Comparison of ENCODE assay signal across 8 cellular contexts in the genomic region with DNA sequence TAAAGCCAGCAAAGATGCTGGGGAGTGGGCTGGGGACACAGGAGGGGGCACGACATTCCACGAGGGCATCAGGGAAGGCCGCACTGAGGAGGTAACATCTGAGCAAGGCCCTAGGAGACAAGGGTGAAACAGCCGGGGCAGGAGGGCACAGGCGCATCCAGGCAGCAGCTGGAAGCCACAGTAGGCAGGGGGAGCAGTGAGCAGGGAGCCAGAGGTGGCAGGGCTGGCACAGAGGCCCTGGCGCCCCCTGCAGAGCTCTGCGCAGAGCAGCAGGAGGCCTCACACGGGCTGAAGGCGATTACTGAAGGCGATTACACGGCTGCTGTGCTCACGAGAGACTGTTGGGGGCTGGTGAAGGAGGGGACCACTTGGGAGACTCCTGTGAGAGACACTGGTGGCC. TPM values are rescaled to one million over a fixed set of nuclear protein-coding genes. Genes with fewer than 3 reads are reported as not detected.
A peak's percentile ranks its signal among the peaks of the same experiment; 100 is the strongest.
DNase-seq lines count a peak whose midpoint lies in the region; ATAC-seq and TF ChIP-seq lines count a peak whose summit lies in the region.

No MANE protein-coding gene starts in this region.

- TF ChIP-seq CTCF in A673 (conservative IDR thresholded peaks at IDR 0.05; ENCODE audit: low read depth, low read length) (no peak; the same call in 1 of the 2 replicates), GM12873 (IDR thresholded peaks at IDR 0.05; ENCODE audit: insufficient read depth, low read depth, low read length, missing control alignments) (peak; percentile 36), RWPE2 (IDR thresholded peaks at IDR 0.05; ENCODE audit: poor library complexity, severe bottlenecking) (peak; percentile 19), heart right ventricle (IDR thresholded peaks at IDR 0.05) (peak in 4 of 9 donors; percentile 17 to 50 (median 26)), esophagus muscularis mucosa (IDR thresholded peaks at IDR 0.05) (no peak)

- TF ChIP-seq POLR2A in esophagus muscularis mucosa (IDR thresholded peaks at IDR 0.05; ENCODE audit: low read depth): no peak

- peak; percentile 55 for ATAC-seq in RWPE2 (ENCODE audit: low read depth)
- peak in 2 of 8 donors; percentile 18 to 29 for ATAC-seq in heart right ventricle
- ATAC-seq in GM21360 (IDR thresholded peaks at IDR 0.05; ENCODE audit: unreplicated experiment): no peak

- intact Hi-C loops in A673 (cut with micrococcal nuclease; ENCODE audit: unreplicated experiment): no loop called here
- intact Hi-C loops in heart right ventricle (cut with DNase I): no loop called here
- intact Hi-C loops in esophagus muscularis mucosa (cut with DNase I): no loop called here

- H3K36me3 ChIP-seq in A673 (ENCODE audit: insufficient read depth, low read length, poor library complexity, severe bottlenecking): peaks cover 25% of the 10 kb centered on the region
- H3K36me3 ChIP-seq in RWPE2 (ENCODE audit: low read depth): peaks cover 87% of the 10 kb centered on the region
- H3K36me3 ChIP-seq in heart right ventricle: peaks cover 0 to 99% (median 32%) of the 10 kb centered on the region in 9 donors
- peaks cover 65 to 87% (median 87%) of the 10 kb centered on the region in 4 donors for H3K36me3 ChIP-seq in esophagus muscularis mucosa

- H3K9me3 ChIP-seq in A673 (ENCODE audit: low read depth, low read length, poor library complexity, severe bottlenecking) (no peaks in the 10 kb centered on the region), RWPE2 (ENCODE audit: severe bottlenecking) (no peaks in the 10 kb centered on the region), heart right ventricle (no peaks in the 10 kb centered on the region), esophagus muscularis mucosa (no peaks in the 10 kb centered on the region)

- WGBS in heart right ventricle, 2 donors: 65 to 77% methylated on average over 12 of the region's 12 CpGs
- WGBS in esophagus muscularis mucosa: 70% methylated on average over 9 of the region's 12 CpGs

- DNase-seq in A673 (ENCODE audit: low spot score) (peak; percentile 46), RWPE2 (ENCODE audit: low spot score) (no peak), heart right ventricle (no peak), HEK293T (ENCODE audit: extremely low spot score) (no peak), esophagus muscularis mucosa (ENCODE audit: extremely low spot score) (no peak), KG1 (lab: John Stamatoyannopoulos, UW) (no peak)

- no peak overlapping the region for H3K4me3 ChIP-seq in A673 (ENCODE audit: low read depth, low read length, poor library complexity, severe bottlenecking)
- no peak overlapping the region for H3K4me3 ChIP-seq in RWPE2 (ENCODE audit: severe bottlenecking)
- no peak overlapping the region for H3K4me3 ChIP-seq in heart right ventricle
- H3K4me3 ChIP-seq in esophagus muscularis mucosa: no peak overlapping the region

- no peak for TF ChIP-seq EP300 in esophagus muscularis mucosa (IDR thresholded peaks at IDR 0.05)

- CTCF ChIA-PET in A673 (lab: Charles Lee): no interaction called here
- CTCF ChIA-PET in HEK293T (lab: Yijun Ruan, JAX): no interaction called here

- POLR2A ChIA-PET in A673 (lab: Charles Lee; ENCODE audit: low non-redundant PET): no interaction called here
- POLR2A ChIA-PET in HEK293T (lab: Yijun Ruan, JAX): interaction anchor here (0.7 to 1.9 kb wide), 2 partner anchors 16 kb away, joined by 3 to 7 read pairs; partner anchors contain the start of gene LMAN2

- H3K27me3 ChIP-seq in A673 (replicated peaks; ENCODE audit: insufficient read depth, low read depth, low read length, poor library complexity): no peaks in the 10 kb centered on the region
- no peaks in the 10 kb centered on the region for H3K27me3 ChIP-seq in RWPE2 (ENCODE audit: insufficient read depth, poor library complexity, severe bottlenecking)
- H3K27me3 ChIP-seq in heart right ventricle: no peaks in the 10 kb centered on the region
- H3K27me3 ChIP-seq in esophagus muscularis mucosa: no peaks in the 10 kb centered on the region

- no TSS peak for BruUV-seq in A673 (replicated peaks; lab: Mats Ljungman, UMichigan)

- H3K27ac ChIP-seq in A673 (ENCODE audit: low read depth, low read length, poor library complexity, severe bottlenecking) (no peak overlapping the region), RWPE2 (ENCODE audit: poor library complexity, severe bottlenecking) (no peak overlapping the region), heart right ventricle (peak overlapping the region in 9 of 10 donors; percentile 19 to 69 (median 54)), esophagus muscularis mucosa (replicated peaks in 1 of 4) (no peak overlapping the region)

- no peaks in the 10 kb centered on the region for H3K4me1 ChIP-seq in A673 (ENCODE audit: insufficient read depth, low read length, poor library complexity, severe bottlenecking)
- no peaks in the 10 kb centered on the region for H3K4me1 ChIP-seq in RWPE2 (ENCODE audit: insufficient read depth, poor library complexity, severe bottlenecking)
- peaks cover 5 to 37% (median 20%) of the 10 kb centered on the region in 9 donors for H3K4me1 ChIP-seq in heart right ventricle
- peaks cover 0 to 16% (median 5%) of the 10 kb centered on the region in 4 donors for H3K4me1 ChIP-seq in esophagus muscularis mucosa

TF ChIP-seq in HEK293T, 16 proteins besides CTCF, POLR2A, EP300 and RAD21:
- TF ChIP-seq FOXK2 (IDR thresholded peaks at IDR 0.05): no peak
- no peak for TF ChIP-seq ARNT (IDR thresholded peaks at IDR 0.05)
- no peak for TF ChIP-seq HDGF (IDR thresholded peaks at IDR 0.05; ENCODE audit: borderline replicate concordance)
- no peak for TF ChIP-seq BHLHE40 (IDR thresholded peaks at IDR 0.05; ENCODE audit: borderline replicate concordance)
- no peak for TF ChIP-seq SUZ12 (IDR thresholded peaks at IDR 0.05)
- TF ChIP-seq NFRKB (IDR thresholded peaks at IDR 0.05): no peak
- TF ChIP-seq TARDBP (IDR thresholded peaks at IDR 0.05): no peak
- TF ChIP-seq FOXM1 (IDR thresholded peaks at IDR 0.05; ENCODE audit: borderline replicate concordance): no peak
- no peak for TF ChIP-seq CTBP1 (IDR thresholded peaks at IDR 0.05; ENCODE audit: borderline replicate concordance)
- no peak for TF ChIP-seq ZNF384 (IDR thresholded peaks at IDR 0.05)
- no peak for TF ChIP-seq PKNOX1 (IDR thresholded peaks at IDR 0.05)
- TF ChIP-seq SP1 (IDR thresholded peaks at IDR 0.05): no peak
- TF ChIP-seq L3MBTL2 (conservative IDR thresholded peaks at IDR 0.05): no peak
- no peak for TF ChIP-seq LEF1 (IDR thresholded peaks at IDR 0.05; ENCODE audit: borderline replicate concordance)
- no peak for TF ChIP-seq ELF4 (IDR thresholded peaks at IDR 0.05)
- no peak for TF ChIP-seq FOXA1 (IDR thresholded peaks at IDR 0.05)

RNA-seq across cellular contexts. Expression of gene LMAN2, which starts 15.4 kb away (rescaled TPM):
- total RNA-seq in A673 (2021) (97.7 and 98.4 TPM in 2 replicates), heart right ventricle (100 to 1,000 TPM in 1 of 10 donors, 10 to 100 TPM in 9; 46.3 to 111 (median 56.3) TPM), esophagus muscularis mucosa (100 to 1,000 TPM in 3 of 4 donors, 10 to 100 TPM in 1; 95.1 to 168 (median 128) TPM)
- polyA plus RNA-seq in heart right ventricle: 100 to 1,000 TPM in 1 of 2 donors, 10 to 100 TPM in 1; 47.4 to 215 TPM

RNA-seq across cellular contexts. Expression of gene RGS14, which starts 21.6 kb away (rescaled TPM):
- total RNA-seq in A673 (2021): 3.1 and 6.5 TPM in 2 replicates
- 1 to 10 TPM; 2.2 to 9.6 (median 4.5) TPM for total RNA-seq in heart right ventricle
- polyA plus RNA-seq in heart right ventricle: 1 to 10 TPM; 2.6 to 3.9 TPM
- total RNA-seq in esophagus muscularis mucosa: 10 to 100 TPM in 2 of 4 donors, 1 to 10 TPM in 2; 3.7 to 18.3 (median 11.9) TPM

RNA-seq across cellular contexts. Expression of gene MXD3, which starts 24.4 kb away (rescaled TPM):
- 15.1 and 19.4 TPM in 2 replicates for total RNA-seq in A673 (2021)
- total RNA-seq in heart right ventricle: 1 to 10 TPM; 1.2 to 6.4 (median 2.4) TPM
- 1 to 10 TPM; 2.3 to 7.1 TPM for polyA plus RNA-seq in heart right ventricle
- 10 to 100 TPM in 1 of 4 donors, 1 to 10 TPM in 3; 2.5 to 11.2 (median 7.9) TPM for total RNA-seq in esophagus muscularis mucosa

RNA-seq across cellular contexts. Expression of gene PRELID1, which starts 32.5 kb away (rescaled TPM):
- 169 and 194 TPM in 2 replicates for total RNA-seq in A673 (2021)
- total RNA-seq in heart right ventricle: 10 to 100 TPM; 32.3 to 69.8 (median 36.2) TPM
- 100 to 1,000 TPM in 1 of 2 donors, 10 to 100 TPM in 1; 53.9 to 166 TPM for polyA plus RNA-seq in heart right ventricle
- 10 to 100 TPM; 80.6 to 93.6 (median 88.2) TPM for total RNA-seq in esophagus muscularis mucosa

RNA-seq across cellular contexts. Expression of gene RAB24, which starts 32.6 kb away (rescaled TPM):
- total RNA-seq in A673 (2021) (16.0 and 19.2 TPM in 2 replicates), heart right ventricle (10 to 100 TPM; 14.7 to 22.1 (median 19.3) TPM), esophagus muscularis mucosa (10 to 100 TPM; 20.0 to 35.4 (median 31.1) TPM)
- polyA plus RNA-seq in heart right ventricle: 10 to 100 TPM; 31.7 to 39.4 TPM

Comparison
In these comparisons a context has a peak if more than half of its experiments do, and no peak if none do; other contexts are left out.
1. H3K27ac ChIP-seq: peak in heart right ventricle (9 of 10); none in A673 (single experiment), RWPE2 (single experiment) and esophagus muscularis mucosa (0 of 4).
2. CTCF ChIP-seq: peak in GM12873 (single experiment) and RWPE2 (single experiment); none in A673 (single experiment) and esophagus muscularis mucosa (0 of 3).